In the genomic region with DNA sequence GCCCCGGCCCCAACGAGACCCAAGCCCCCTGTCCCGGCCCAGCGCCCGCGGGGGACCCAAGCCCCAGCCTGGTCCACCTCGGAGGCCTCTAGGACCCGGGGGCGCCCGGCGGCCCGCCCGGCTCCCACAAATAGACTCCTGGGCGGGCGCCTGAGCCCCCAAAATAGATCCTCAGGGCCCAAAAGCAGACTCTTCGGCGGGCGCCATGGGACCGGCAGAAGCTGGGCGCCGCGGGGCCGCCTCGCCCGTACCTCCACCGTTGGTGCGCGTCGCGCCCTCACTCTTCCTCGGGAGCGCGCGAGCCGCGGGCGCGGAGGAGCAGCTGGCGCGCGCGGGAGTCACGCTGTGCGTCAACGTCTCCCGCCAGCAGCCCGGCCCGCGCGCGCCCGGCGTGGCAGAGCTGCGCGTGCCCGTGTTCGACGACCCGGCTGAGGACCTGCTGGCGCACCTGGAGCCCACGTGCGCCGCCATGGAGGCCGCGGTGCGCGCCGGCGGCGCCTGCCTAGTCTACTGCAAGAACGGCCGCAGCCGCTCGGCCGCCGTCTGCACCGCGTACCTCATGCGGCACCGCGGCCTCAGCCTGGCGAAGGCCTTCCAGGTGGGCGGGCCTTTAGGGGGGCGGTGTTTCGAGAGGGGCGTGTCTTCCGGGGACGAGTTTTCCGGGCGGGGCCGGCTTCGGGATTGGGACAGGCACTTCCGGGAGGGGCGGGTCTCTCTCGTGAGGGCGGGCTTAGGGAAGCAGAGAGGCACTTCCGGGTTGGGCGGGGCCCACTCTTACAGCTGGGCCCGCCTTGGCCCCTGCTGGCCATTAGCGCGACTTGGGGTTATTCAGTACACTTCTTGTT, we compare ENCODE assay signal across 1 cellular context.
TF ChIP-seq lines count a peak whose summit lies in the region.

No MANE protein-coding gene starts in this region.

TF ChIP-seq in K562, 482 proteins besides CTCF, POLR2A, EP300 and RAD21 (continued from another document and continues in another):
- TF ChIP-seq, protein P1, sequence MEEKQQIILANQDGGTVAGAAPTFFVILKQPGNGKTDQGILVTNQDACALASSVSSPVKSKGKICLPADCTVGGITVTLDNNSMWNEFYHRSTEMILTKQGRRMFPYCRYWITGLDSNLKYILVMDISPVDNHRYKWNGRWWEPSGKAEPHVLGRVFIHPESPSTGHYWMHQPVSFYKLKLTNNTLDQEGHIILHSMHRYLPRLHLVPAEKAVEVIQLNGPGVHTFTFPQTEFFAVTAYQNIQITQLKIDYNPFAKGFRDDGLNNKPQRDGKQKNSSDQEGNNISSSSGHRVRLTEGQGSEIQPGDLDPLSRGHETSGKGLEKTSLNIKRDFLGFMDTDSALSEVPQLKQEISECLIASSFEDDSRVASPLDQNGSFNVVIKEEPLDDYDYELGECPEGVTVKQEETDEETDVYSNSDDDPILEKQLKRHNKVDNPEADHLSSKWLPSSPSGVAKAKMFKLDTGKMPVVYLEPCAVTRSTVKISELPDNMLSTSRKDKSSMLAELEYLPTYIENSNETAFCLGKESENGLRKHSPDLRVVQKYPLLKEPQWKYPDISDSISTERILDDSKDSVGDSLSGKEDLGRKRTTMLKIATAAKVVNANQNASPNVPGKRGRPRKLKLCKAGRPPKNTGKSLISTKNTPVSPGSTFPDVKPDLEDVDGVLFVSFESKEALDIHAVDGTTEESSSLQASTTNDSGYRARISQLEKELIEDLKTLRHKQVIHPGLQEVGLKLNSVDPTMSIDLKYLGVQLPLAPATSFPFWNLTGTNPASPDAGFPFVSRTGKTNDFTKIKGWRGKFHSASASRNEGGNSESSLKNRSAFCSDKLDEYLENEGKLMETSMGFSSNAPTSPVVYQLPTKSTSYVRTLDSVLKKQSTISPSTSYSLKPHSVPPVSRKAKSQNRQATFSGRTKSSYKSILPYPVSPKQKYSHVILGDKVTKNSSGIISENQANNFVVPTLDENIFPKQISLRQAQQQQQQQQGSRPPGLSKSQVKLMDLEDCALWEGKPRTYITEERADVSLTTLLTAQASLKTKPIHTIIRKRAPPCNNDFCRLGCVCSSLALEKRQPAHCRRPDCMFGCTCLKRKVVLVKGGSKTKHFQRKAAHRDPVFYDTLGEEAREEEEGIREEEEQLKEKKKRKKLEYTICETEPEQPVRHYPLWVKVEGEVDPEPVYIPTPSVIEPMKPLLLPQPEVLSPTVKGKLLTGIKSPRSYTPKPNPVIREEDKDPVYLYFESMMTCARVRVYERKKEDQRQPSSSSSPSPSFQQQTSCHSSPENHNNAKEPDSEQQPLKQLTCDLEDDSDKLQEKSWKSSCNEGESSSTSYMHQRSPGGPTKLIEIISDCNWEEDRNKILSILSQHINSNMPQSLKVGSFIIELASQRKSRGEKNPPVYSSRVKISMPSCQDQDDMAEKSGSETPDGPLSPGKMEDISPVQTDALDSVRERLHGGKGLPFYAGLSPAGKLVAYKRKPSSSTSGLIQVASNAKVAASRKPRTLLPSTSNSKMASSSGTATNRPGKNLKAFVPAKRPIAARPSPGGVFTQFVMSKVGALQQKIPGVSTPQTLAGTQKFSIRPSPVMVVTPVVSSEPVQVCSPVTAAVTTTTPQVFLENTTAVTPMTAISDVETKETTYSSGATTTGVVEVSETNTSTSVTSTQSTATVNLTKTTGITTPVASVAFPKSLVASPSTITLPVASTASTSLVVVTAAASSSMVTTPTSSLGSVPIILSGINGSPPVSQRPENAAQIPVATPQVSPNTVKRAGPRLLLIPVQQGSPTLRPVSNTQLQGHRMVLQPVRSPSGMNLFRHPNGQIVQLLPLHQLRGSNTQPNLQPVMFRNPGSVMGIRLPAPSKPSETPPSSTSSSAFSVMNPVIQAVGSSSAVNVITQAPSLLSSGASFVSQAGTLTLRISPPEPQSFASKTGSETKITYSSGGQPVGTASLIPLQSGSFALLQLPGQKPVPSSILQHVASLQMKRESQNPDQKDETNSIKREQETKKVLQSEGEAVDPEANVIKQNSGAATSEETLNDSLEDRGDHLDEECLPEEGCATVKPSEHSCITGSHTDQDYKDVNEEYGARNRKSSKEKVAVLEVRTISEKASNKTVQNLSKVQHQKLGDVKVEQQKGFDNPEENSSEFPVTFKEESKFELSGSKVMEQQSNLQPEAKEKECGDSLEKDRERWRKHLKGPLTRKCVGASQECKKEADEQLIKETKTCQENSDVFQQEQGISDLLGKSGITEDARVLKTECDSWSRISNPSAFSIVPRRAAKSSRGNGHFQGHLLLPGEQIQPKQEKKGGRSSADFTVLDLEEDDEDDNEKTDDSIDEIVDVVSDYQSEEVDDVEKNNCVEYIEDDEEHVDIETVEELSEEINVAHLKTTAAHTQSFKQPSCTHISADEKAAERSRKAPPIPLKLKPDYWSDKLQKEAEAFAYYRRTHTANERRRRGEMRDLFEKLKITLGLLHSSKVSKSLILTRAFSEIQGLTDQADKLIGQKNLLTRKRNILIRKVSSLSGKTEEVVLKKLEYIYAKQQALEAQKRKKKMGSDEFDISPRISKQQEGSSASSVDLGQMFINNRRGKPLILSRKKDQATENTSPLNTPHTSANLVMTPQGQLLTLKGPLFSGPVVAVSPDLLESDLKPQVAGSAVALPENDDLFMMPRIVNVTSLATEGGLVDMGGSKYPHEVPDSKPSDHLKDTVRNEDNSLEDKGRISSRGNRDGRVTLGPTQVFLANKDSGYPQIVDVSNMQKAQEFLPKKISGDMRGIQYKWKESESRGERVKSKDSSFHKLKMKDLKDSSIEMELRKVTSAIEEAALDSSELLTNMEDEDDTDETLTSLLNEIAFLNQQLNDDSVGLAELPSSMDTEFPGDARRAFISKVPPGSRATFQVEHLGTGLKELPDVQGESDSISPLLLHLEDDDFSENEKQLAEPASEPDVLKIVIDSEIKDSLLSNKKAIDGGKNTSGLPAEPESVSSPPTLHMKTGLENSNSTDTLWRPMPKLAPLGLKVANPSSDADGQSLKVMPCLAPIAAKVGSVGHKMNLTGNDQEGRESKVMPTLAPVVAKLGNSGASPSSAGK (IDR thresholded peaks at IDR 0.05), result peak; percentile 68
- TF ChIP-seq ZNF740 (CRISPR knock-in tag; IDR thresholded peaks at IDR 0.05) (0 out of 2 replicates have a peak, but pooled peaks have one; percentile 36), ZNF740 (tag; IDR thresholded peaks at IDR 0.05) (no peak), FOXP1 (CRISPR knock-in tag; IDR thresholded peaks at IDR 0.05) (peak; percentile 73), TBP (optimal IDR thresholded peaks at IDR 0.05; ENCODE audit: low read depth, low read length) (peak; percentile 83), ZNF589 (CRISPR knock-in tag; IDR thresholded peaks at IDR 0.05; ENCODE audit: low read depth) (peak; percentile 71), SIX5 (IDR thresholded peaks at IDR 0.05; ENCODE audit: borderline replicate concordance in 1 of 2, insufficient read depth in 1 of 2, low read depth in 1 of 2, low read length in 2 of 2) (no peak), RFX1 (IDR thresholded peaks at IDR 0.05) (no peak), ZFPM2 (CRISPR knock-in tag; IDR thresholded peaks at IDR 0.05) (0 out of 2 replicates have a peak, but pooled peaks have one; percentile 19), CSDE1 (IDR thresholded peaks at IDR 0.05) (no peak), KAT7 (CRISPR knock-in tag; IDR thresholded peaks at IDR 0.05; ENCODE audit: borderline replicate concordance) (peak; percentile 77; the same call in 1 of the 2 replicates), HLTF (IDR thresholded peaks at IDR 0.05) (no peak), ARNT (IDR thresholded peaks at IDR 0.05) (no peak), SAFB (IDR thresholded peaks at IDR 0.05; ENCODE audit: borderline replicate concordance, low read depth, low read length) (no peak), NCOA1 (IDR thresholded peaks at IDR 0.05; ENCODE audit: low read depth) (no peak), FOXA1 (IDR thresholded peaks at IDR 0.05; ENCODE audit: borderline replicate concordance) (no peak), CXXC5 (CRISPR knock-in tag; IDR thresholded peaks at IDR 0.05) (peak; percentile 81), TFAP4 (CRISPR knock-in tag; IDR thresholded peaks at IDR 0.05; ENCODE audit: borderline replicate concordance) (peak; percentile 29; the same call in 1 of the 2 replicates), THAP12 (CRISPR knock-in tag; IDR thresholded peaks at IDR 0.05) (peak; percentile 90), RBM14 (IDR thresholded peaks at IDR 0.05; ENCODE audit: borderline replicate concordance, insufficient read depth, low read depth, low read length) (0 out of 2 replicates have a peak, but pooled peaks have one; percentile 35), ZNF263 (CRISPR knock-in tag; IDR thresholded peaks at IDR 0.05; ENCODE audit: borderline replicate concordance) (no peak), BCOR (IDR thresholded peaks at IDR 0.05) (no peak), VEZF1 (CRISPR knock-in tag; IDR thresholded peaks at IDR 0.05) (peak; percentile 45; the same call in 1 of the 2 replicates), ZNF551 (CRISPR knock-in tag; IDR thresholded peaks at IDR 0.05) (no peak), ZNF23 (CRISPR knock-in tag; IDR thresholded peaks at IDR 0.05) (no peak), CREB3L1 (IDR thresholded peaks at IDR 0.05; ENCODE audit: borderline replicate concordance, low read depth) (peak; percentile 46; the same call in 1 of the 2 replicates), PCBP2 (IDR thresholded peaks at IDR 0.05; ENCODE audit: low read depth, low read length, poor library complexity, severe bottlenecking) (no peak)
- TF ChIP-seq, protein P2, sequence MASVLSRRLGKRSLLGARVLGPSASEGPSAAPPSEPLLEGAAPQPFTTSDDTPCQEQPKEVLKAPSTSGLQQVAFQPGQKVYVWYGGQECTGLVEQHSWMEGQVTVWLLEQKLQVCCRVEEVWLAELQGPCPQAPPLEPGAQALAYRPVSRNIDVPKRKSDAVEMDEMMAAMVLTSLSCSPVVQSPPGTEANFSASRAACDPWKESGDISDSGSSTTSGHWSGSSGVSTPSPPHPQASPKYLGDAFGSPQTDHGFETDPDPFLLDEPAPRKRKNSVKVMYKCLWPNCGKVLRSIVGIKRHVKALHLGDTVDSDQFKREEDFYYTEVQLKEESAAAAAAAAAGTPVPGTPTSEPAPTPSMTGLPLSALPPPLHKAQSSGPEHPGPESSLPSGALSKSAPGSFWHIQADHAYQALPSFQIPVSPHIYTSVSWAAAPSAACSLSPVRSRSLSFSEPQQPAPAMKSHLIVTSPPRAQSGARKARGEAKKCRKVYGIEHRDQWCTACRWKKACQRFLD (CRISPR knock-in tag; IDR thresholded peaks at IDR 0.05), result 0 out of 2 replicates have a peak, but pooled peaks have one; percentile 38
- TF ChIP-seq, protein P3, sequence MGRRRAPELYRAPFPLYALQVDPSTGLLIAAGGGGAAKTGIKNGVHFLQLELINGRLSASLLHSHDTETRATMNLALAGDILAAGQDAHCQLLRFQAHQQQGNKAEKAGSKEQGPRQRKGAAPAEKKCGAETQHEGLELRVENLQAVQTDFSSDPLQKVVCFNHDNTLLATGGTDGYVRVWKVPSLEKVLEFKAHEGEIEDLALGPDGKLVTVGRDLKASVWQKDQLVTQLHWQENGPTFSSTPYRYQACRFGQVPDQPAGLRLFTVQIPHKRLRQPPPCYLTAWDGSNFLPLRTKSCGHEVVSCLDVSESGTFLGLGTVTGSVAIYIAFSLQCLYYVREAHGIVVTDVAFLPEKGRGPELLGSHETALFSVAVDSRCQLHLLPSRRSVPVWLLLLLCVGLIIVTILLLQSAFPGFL (CRISPR knock-in tag; IDR thresholded peaks at IDR 0.05), result no peak
